ENCODE assay signal across 9 cellular contexts in the genomic region with DNA sequence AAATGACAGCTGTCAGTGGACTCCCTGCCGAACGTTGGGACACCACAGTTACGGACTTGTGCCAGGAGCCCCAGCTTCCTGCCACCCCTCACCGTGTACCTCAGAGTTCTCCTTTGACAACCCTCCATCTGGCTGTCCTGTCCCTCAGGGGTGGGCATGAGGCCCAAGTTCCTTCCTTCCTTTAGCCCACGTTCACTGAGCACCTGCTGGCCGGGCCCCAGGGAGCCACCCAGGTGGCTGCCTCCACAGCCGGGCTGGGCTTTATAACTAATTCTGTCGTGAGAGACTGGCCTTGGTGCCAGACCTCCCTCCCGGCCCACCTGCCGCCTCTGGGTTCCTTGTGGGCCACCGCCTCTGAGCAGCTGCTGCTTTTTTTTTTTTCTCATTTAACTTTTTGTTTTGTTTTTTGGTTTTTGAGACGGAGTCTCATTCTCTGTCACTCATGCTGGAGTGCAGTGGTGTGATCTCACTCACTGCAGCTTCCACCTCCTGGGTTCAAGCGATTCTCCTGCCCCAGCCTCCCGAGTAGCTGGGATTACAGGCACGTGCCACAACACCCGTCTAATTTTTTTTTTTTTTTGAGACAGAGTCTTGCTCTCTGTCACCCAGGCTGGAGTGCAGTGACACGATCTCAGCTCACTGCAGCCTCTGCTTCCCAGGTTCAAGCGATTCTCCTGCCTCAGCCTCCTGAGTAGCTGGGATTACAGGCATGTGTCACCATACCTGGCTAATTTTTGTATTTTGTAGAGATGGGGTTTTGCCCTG. TPM values are rescaled to one million over a fixed set of nuclear protein-coding genes. Genes with fewer than 3 reads are reported as not detected.
DNase-seq lines count a peak whose midpoint lies in the region; ATAC-seq and TF ChIP-seq lines count a peak whose summit lies in the region.
"Not testable (repeated sequence)": the region's sequence is repeated elsewhere in the genome, so short reads cannot be mapped to it uniquely, and the experiment has no call there.
"Had no signal": no experiment of that assay in that cellular context is flagged by ENCODE, and none has a peak within 500 bp of the region (broad histone marks: within the 10 kb centered on the region; RNA-seq: fewer than 3 reads in every experiment).

No MANE protein-coding gene starts in this region.

- not testable (repeated sequence) for H3K9ac ChIP-seq in DND-41 (ENCODE audit: low read depth, low read length)

- not testable (repeated sequence) for H3K36me3 ChIP-seq in DND-41 (ENCODE audit: insufficient read depth, low read length); SJCRH30

- peaks cover 89% of the 10 kb centered on the region for H3K79me2 ChIP-seq in DND-41 (ENCODE audit: insufficient read depth, low read length)

- peak overlapping the region; percentile 18 for H3K4me3 Mint-ChIP-seq in activated naive CD4-positive, alpha-beta T cell treated with anti-CD3 and anti-CD28 coated beads, Interleukin-2, amount 10 ng/mL, durations not matched to agents 7 days and 5 days
- peak overlapping the region; percentile 49 to 71 (median 65) for H3K4me3 Mint-ChIP-seq in immature natural killer cell
- peak overlapping the region; percentile 40 for H3K4me3 Mint-ChIP-seq in stimulated activated memory B cell treated with anti-CD40 and anti-IgM and Interleukin-4, amounts not matched to agents 10 μg/mL and 1 μg/mL and 100 μg/mL, for 72 hours

- not testable (repeated sequence) for H3K4me2 ChIP-seq in DND-41 (ENCODE audit: insufficient read depth, low read length)

- H3K4me3 ChIP-seq in DND-41 (ENCODE audit: low read depth in 1 of 2, low read length in 2 of 2); SJCRH30: not testable (repeated sequence)

- H3K9me3 ChIP-seq in DND-41 (ENCODE audit: insufficient read depth, low read length, severe bottlenecking); SJCRH30 (replicated peaks): not testable (repeated sequence)

- not testable (repeated sequence) for H2AFZ ChIP-seq in DND-41 (ENCODE audit: low read depth, low read length)

- peaks cover 69% of the 10 kb centered on the region for H3K4me1 Mint-ChIP-seq in activated naive CD4-positive, alpha-beta T cell treated with anti-CD3 and anti-CD28 coated beads, Interleukin-2, amount 10 ng/mL, durations not matched to agents 7 days and 5 days
- H3K4me1 Mint-ChIP-seq in immature natural killer cell: peaks cover 72 to 74% of the 10 kb centered on the region in 2 donors
- peaks cover 78% of the 10 kb centered on the region for H3K4me1 Mint-ChIP-seq in stimulated activated memory B cell treated with anti-CD40 and anti-IgM and Interleukin-4, amounts not matched to agents 10 μg/mL and 1 μg/mL and 100 μg/mL, for 72 hours

- not testable (repeated sequence) for TF ChIP-seq CTCF in DND-41 (IDR thresholded peaks at IDR 0.05; ENCODE audit: borderline replicate concordance, extremely low read depth, low read length, poor library complexity, severe bottlenecking)

- peaks cover 32% of the 10 kb centered on the region for H3K4me1 ChIP-seq in DND-41 (ENCODE audit: insufficient read depth, low read length)
- peaks cover 52% of the 10 kb centered on the region for H3K4me1 ChIP-seq in SJCRH30

- not testable (repeated sequence) for H3K36me3 Mint-ChIP-seq in activated naive CD4-positive, alpha-beta T cell treated with anti-CD3 and anti-CD28 coated beads, Interleukin-2, amount 10 ng/mL, durations not matched to agents 7 days and 5 days; immature natural killer cell; stimulated activated memory B cell treated with anti-CD40 and anti-IgM and Interleukin-4, amounts not matched to agents 10 μg/mL and 1 μg/mL and 100 μg/mL, for 72 hours

- H3K27ac Mint-ChIP-seq in activated naive CD4-positive, alpha-beta T cell treated with anti-CD3 and anti-CD28 coated beads, Interleukin-2, amount 10 ng/mL, durations not matched to agents 7 days and 5 days: peak overlapping the region; percentile 74
- peak overlapping the region; percentile 23 to 82 (median 75) for H3K27ac Mint-ChIP-seq in immature natural killer cell
- peak overlapping the region; percentile 83 for H3K27ac Mint-ChIP-seq in stimulated activated memory B cell treated with anti-CD40 and anti-IgM and Interleukin-4, amounts not matched to agents 10 μg/mL and 1 μg/mL and 100 μg/mL, for 72 hours

- not testable (repeated sequence) for H3K27me3 ChIP-seq in DND-41 (ENCODE audit: insufficient read depth, low read length, poor library complexity); SJCRH30

- CTCF ChIA-PET in activated naive CD4-positive, alpha-beta T cell treated with anti-CD3 and anti-CD28 coated beads, Interleukin-2, amount 10 ng/mL, durations not matched to agents 7 days and 5 days (lab: Charles Lee): interaction anchor here (0.6 to 1.3 kb wide), 3 partner anchors 9 to 69 kb away, joined by 3 to 4 read pairs (median 3); no protein-coding TSS in a partner anchor

- H3K9me3 Mint-ChIP-seq in activated naive CD4-positive, alpha-beta T cell treated with anti-CD3 and anti-CD28 coated beads, Interleukin-2, amount 10 ng/mL, durations not matched to agents 7 days and 5 days; immature natural killer cell; stimulated activated memory B cell treated with anti-CD40 and anti-IgM and Interleukin-4, amounts not matched to agents 10 μg/mL and 1 μg/mL and 100 μg/mL, for 72 hours: not testable (repeated sequence)

- DNase-seq in DND-41; activated naive CD4-positive, alpha-beta T cell treated with anti-CD3 and anti-CD28 coated beads, Interleukin-2, amount 10 ng/mL, durations not matched to agents 7 days and 5 days; immature natural killer cell: not testable (repeated sequence)
- peak; percentile 30 for DNase-seq in NCI-H146 treated with DMSO at 0.1 percent for 48 hours (lab: John Stamatoyannopoulos, UW; ENCODE audit: unreplicated experiment)
- peak; percentile 64 to 72 for DNase-seq in SJCRH30

- ATAC-seq in DND-41 (ENCODE audit: insufficient read depth, low read depth): not testable (repeated sequence)
- ATAC-seq in GM19025 (IDR thresholded peaks at IDR 0.05; ENCODE audit: low read depth, unreplicated experiment) (peak; percentile 56), HG03097 (IDR thresholded peaks at IDR 0.05; ENCODE audit: low FRiP score, unreplicated experiment) (peak; percentile 48)
- ATAC-seq in stimulated activated memory B cell treated with anti-CD40 and anti-IgM and Interleukin-4, amounts not matched to agents 10 μg/mL and 1 μg/mL and 100 μg/mL, for 72 hours: peak; percentile 80

- not testable (repeated sequence) for H3K27me3 Mint-ChIP-seq in activated naive CD4-positive, alpha-beta T cell treated with anti-CD3 and anti-CD28 coated beads, Interleukin-2, amount 10 ng/mL, durations not matched to agents 7 days and 5 days; immature natural killer cell (ENCODE audit: low read depth in 3 of 3); stimulated activated memory B cell treated with anti-CD40 and anti-IgM and Interleukin-4, amounts not matched to agents 10 μg/mL and 1 μg/mL and 100 μg/mL, for 72 hours

- H3K27ac ChIP-seq in DND-41 (ENCODE audit: low read length): peak overlapping the region; percentile 74; the same call in 1 of the 2 replicates
- H3K27ac ChIP-seq in SJCRH30: not testable (repeated sequence)

- peaks cover 89% of the 10 kb centered on the region for H4K20me1 ChIP-seq in DND-41 (ENCODE audit: insufficient read depth, low read length)

RNA-seq across cellular contexts. Expression of a gene that starts 25.8 kb away (rescaled TPM):
- 19.4 and 20.0 TPM in 2 replicates for total RNA-seq in SJCRH30 (2014; rRNA removed; shearing (Covaris generic))
- 1 to 10 TPM in 1 of 3 donors, under 1 TPM in 1, not detected in 1; 0.37 to 1.1 TPM for polyA plus RNA-seq in immature natural killer cell

RNA-seq across cellular contexts. Expression of a gene that starts 39.7 kb away (rescaled TPM):
- total RNA-seq in SJCRH30 (2014; rRNA removed; shearing (Covaris generic)): 37.3 and 37.9 TPM in 2 replicates
- 100 to 1,000 TPM; 120 to 130 (median 123) TPM for polyA plus RNA-seq in immature natural killer cell

RNA-seq across cellular contexts. Expression of a gene that starts 42.0 kb away (rescaled TPM):
- total RNA-seq in SJCRH30 (2014; rRNA removed; shearing (Covaris generic)): not detected in 2 replicates
- polyA plus RNA-seq in immature natural killer cell: under 1 TPM in 2 of 3 donors, not detected in 1; 0.18 to 0.43 TPM
- total RNA-seq: lower lobe of right lung had no signal

RNA-seq across cellular contexts. Expression of a gene that starts 42.5 kb away (rescaled TPM):
- not detected in 2 replicates for total RNA-seq in SJCRH30 (2014; rRNA removed; shearing (Covaris generic))
- polyA plus RNA-seq in immature natural killer cell: 10 to 100 TPM in 2 of 3 donors, 1 to 10 TPM in 1; 4.0 to 25.6 (median 12.4) TPM

RNA-seq across cellular contexts. Expression of a gene that starts 59.3 kb away (rescaled TPM):
- total RNA-seq in SJCRH30 (2014; rRNA removed; shearing (Covaris generic)): 3.0 and 4.7 TPM in 2 replicates
- polyA plus RNA-seq in immature natural killer cell: 100 to 1,000 TPM; 132 to 193 (median 166) TPM
